21 cellular contexts compared by ENCODE assay signal in genomic region chr10:98257198-98257597, GRCh38. TPM values are rescaled to one million over a fixed set of nuclear protein-coding genes. Genes with fewer than 3 reads are reported as not detected.
"Had no signal": no experiment of that assay in that cellular context is flagged by ENCODE, and none has a peak within 500 bp of the region (broad histone marks: within the 10 kb centered on the region; RNA-seq: fewer than 3 reads in every experiment).

No MANE protein-coding gene starts in this region.

- ATAC-seq: esophagus mucosa; left cardiac atrium; lower lobe of right lung; naive thymus-derived CD4-positive, alpha-beta T cell; psoas muscle; sciatic nerve; stimulated activated naive CD8-positive, alpha-beta T cell treated with anti-CD3 and anti-CD28 coated beads, Interleukin-15, Interleukin-2, amounts not matched to agents 100 U/mL and 50 U/mL, for 24 hours had no signal

- H3K9me3 ChIP-seq: colonic mucosa, left ventricle myocardium inferior, lower lobe of right lung, neutrophil, psoas muscle, spleen, tibial artery had no signal

- H3K4me3 Mint-ChIP-seq: immature natural killer cell; naive thymus-derived CD4-positive, alpha-beta T cell; nephron progenitor cell had no signal

- H3K4me3 ChIP-seq: colonic mucosa, left ventricle myocardium inferior, lower lobe of right lung, psoas muscle, spleen, tibial artery had no signal

- H3K27ac Mint-ChIP-seq: immature natural killer cell; naive thymus-derived CD4-positive, alpha-beta T cell; nephron progenitor cell had no signal

- H3K4me1 ChIP-seq: colonic mucosa had no signal

- H3K27me3 Mint-ChIP-seq: naive thymus-derived CD4-positive, alpha-beta T cell had no signal

- DNase-seq: colonic mucosa; effector CD4-positive, alpha-beta T cell; immature natural killer cell; kidney; left cardiac atrium; left ventricle myocardium inferior; lower lobe of right lung; mesenchymal stem cell; naive thymus-derived CD4-positive, alpha-beta T cell; nephron progenitor cell; psoas muscle; retina; stimulated activated CD4-positive, alpha-beta T cell treated with anti-CD3 and anti-CD28 coated beads, Interleukin-15, amount 100 ng/mL, for 24 hours; stimulated activated CD4-positive, alpha-beta T cell treated with anti-CD3 and anti-CD28 coated beads, Interleukin-1b, Interleukin-23, amount 100 ng/mL, for 48 hours; stimulated activated naive CD8-positive, alpha-beta T cell treated with anti-CD3 and anti-CD28 coated beads, Interleukin-15, Interleukin-2, amounts not matched to agents 100 U/mL and 50 U/mL, for 24 hours; tibial artery had no signal

- H3K36me3 ChIP-seq: colonic mucosa, left ventricle myocardium inferior had no signal

- H3K9me3 Mint-ChIP-seq: immature natural killer cell, nephron progenitor cell had no signal

- H3K27ac ChIP-seq: colonic mucosa, left ventricle myocardium inferior, lower lobe of right lung, neutrophil, psoas muscle, spleen, tibial artery had no signal

- H3K27me3 ChIP-seq: colonic mucosa, neutrophil, spleen, tibial artery had no signal

RNA-seq across cellular contexts. Expression of gene LOXL4, which starts 10.8 kb away (rescaled TPM):
- total RNA-seq: frontal cortex; naive thymus-derived CD4-positive, alpha-beta T cell had no signal
- polyA plus RNA-seq: naive thymus-derived CD4-positive, alpha-beta T cell had no signal
